Comparison of ENCODE assay signal across 24 cellular contexts in genomic region chr14:79415726-79416125, GRCh38.
"Had no signal": no experiment of that assay in that cellular context is flagged by ENCODE, and none has a peak within 500 bp of the region (broad histone marks: within the 10 kb centered on the region; RNA-seq: fewer than 3 reads in every experiment).

No MANE protein-coding gene starts in this region.

- H3K36me3 Mint-ChIP-seq: naive thymus-derived CD4-positive, alpha-beta T cell; stimulated activated naive B cell treated with anti-CD40 and anti-IgM and Interleukin-4, amounts not matched to agents 10 μg/mL and 1 μg/mL and 100 μg/mL, for 72 hours had no signal

- H2AFZ ChIP-seq: parathyroid adenoma had no signal

- DNase-seq: effector memory CD8-positive, alpha-beta T cell; esophagus squamous epithelium; foreskin melanocyte; heart right ventricle; hypothalamus; left cardiac atrium; left ventricle myocardium superior; mesendoderm; naive thymus-derived CD4-positive, alpha-beta T cell; nephron progenitor cell; retina; right lobe of liver; spleen; stimulated activated CD4-positive, alpha-beta T cell treated with anti-CD3 and anti-CD28 coated beads, Interleukin-2, amount 100 ng/mL, for 24 hours; stimulated activated CD4-positive, alpha-beta T cell treated with anti-CD3 and anti-CD28 coated beads, Interleukin-4, amount 100 ng/mL, for 4 hours; stimulated activated naive B cell treated with anti-CD40 and anti-IgM and Interleukin-4, amounts not matched to agents 10 μg/mL and 1 μg/mL and 100 μg/mL, for 72 hours; stimulated activated naive CD8-positive, alpha-beta T cell treated with anti-CD3 and anti-CD28 coated beads, Interleukin-15, amount 100 ng/mL, for 72 hours; testis had no signal

- H3K36me3 ChIP-seq: esophagus squamous epithelium, heart right ventricle, prostate gland, right lobe of liver, spleen, tibial nerve had no signal

- H3K9ac ChIP-seq: parathyroid adenoma had no signal

- H3K4me3 Mint-ChIP-seq: dendritic cell treated with granulocyte-macrophage colony-stimulating factor and Interleukin-4, amounts not matched to agents 40 ng/mL and 50 ng/mL, for 4 days; effector memory CD8-positive, alpha-beta T cell; naive thymus-derived CD4-positive, alpha-beta T cell; nephron progenitor cell; stimulated activated naive B cell treated with anti-CD40 and anti-IgM and Interleukin-4, amounts not matched to agents 10 μg/mL and 1 μg/mL and 100 μg/mL, for 72 hours; stimulated activated naive CD8-positive, alpha-beta T cell treated with anti-CD3 and anti-CD28 coated beads, Interleukin-15, amount 100 ng/mL, for 72 hours had no signal

- H3K27ac ChIP-seq: esophagus squamous epithelium, heart right ventricle, parathyroid adenoma, prostate gland, right lobe of liver, spleen, testis, tibial nerve had no signal

- H3K4me3 ChIP-seq: esophagus squamous epithelium, heart right ventricle, lung, prostate gland, right lobe of liver, spleen, testis, tibial nerve had no signal

- H3K27me3 ChIP-seq: esophagus squamous epithelium, heart right ventricle, right lobe of liver, spleen, testis, tibial nerve had no signal

- H3K27me3 Mint-ChIP-seq: dendritic cell treated with granulocyte-macrophage colony-stimulating factor and Interleukin-4, amounts not matched to agents 40 ng/mL and 50 ng/mL, for 4 days; effector memory CD8-positive, alpha-beta T cell; stimulated activated naive B cell treated with anti-CD40 and anti-IgM and Interleukin-4, amounts not matched to agents 10 μg/mL and 1 μg/mL and 100 μg/mL, for 72 hours; stimulated activated naive CD8-positive, alpha-beta T cell treated with anti-CD3 and anti-CD28 coated beads, Interleukin-15, amount 100 ng/mL, for 72 hours had no signal

- H3K9me3 ChIP-seq: esophagus squamous epithelium, prostate gland, right lobe of liver, spleen, testis, tibial nerve had no signal

- H3K4me1 ChIP-seq: esophagus squamous epithelium, heart right ventricle, prostate gland, spleen, testis had no signal

- FAIRE-seq: keratinocyte had no signal

- H3K27ac Mint-ChIP-seq: dendritic cell treated with granulocyte-macrophage colony-stimulating factor and Interleukin-4, amounts not matched to agents 40 ng/mL and 50 ng/mL, for 4 days; effector memory CD8-positive, alpha-beta T cell; naive thymus-derived CD4-positive, alpha-beta T cell; nephron progenitor cell; stimulated activated naive B cell treated with anti-CD40 and anti-IgM and Interleukin-4, amounts not matched to agents 10 μg/mL and 1 μg/mL and 100 μg/mL, for 72 hours; stimulated activated naive CD8-positive, alpha-beta T cell treated with anti-CD3 and anti-CD28 coated beads, Interleukin-15, amount 100 ng/mL, for 72 hours had no signal

- ATAC-seq: effector memory CD8-positive, alpha-beta T cell; heart right ventricle; left cardiac atrium; left ventricle myocardium superior; naive thymus-derived CD4-positive, alpha-beta T cell; right lobe of liver; stimulated activated naive B cell treated with anti-CD40 and anti-IgM and Interleukin-4, amounts not matched to agents 10 μg/mL and 1 μg/mL and 100 μg/mL, for 72 hours; stimulated activated naive CD8-positive, alpha-beta T cell treated with anti-CD3 and anti-CD28 coated beads, Interleukin-15, amount 100 ng/mL, for 72 hours had no signal

- H3K4me1 Mint-ChIP-seq: naive thymus-derived CD4-positive, alpha-beta T cell; stimulated activated naive B cell treated with anti-CD40 and anti-IgM and Interleukin-4, amounts not matched to agents 10 μg/mL and 1 μg/mL and 100 μg/mL, for 72 hours; stimulated activated naive CD8-positive, alpha-beta T cell treated with anti-CD3 and anti-CD28 coated beads, Interleukin-15, amount 100 ng/mL, for 72 hours had no signal
